ENCODE assay signal across 15 cellular contexts in genomic region chr3:100023150-100023549, GRCh38.
DNase-seq lines count a peak whose midpoint lies in the region; ATAC-seq and TF ChIP-seq lines count a peak whose summit lies in the region.
"Had no signal": no experiment of that assay in that cellular context is flagged by ENCODE, and none has a peak within 500 bp of the region (broad histone marks: within the 10 kb centered on the region; RNA-seq: fewer than 3 reads in every experiment).

No MANE protein-coding gene starts in this region.

- H3K36me3 Mint-ChIP-seq in mesothelial cell of epicardium, result no peaks in the 10 kb centered on the region

- no peaks in the 10 kb centered on the region for H3K27me3 Mint-ChIP-seq in mesothelial cell of epicardium (ENCODE audit: low read depth)

- H3K4me3 ChIP-seq in LNCaP clone FGC (ENCODE audit: low read depth, low read length), result no peak overlapping the region
- H3K4me3 ChIP-seq: cardiac muscle cell, GM12878, HAP-1, right atrium auricular region, testis had no signal

- POLR2A ChIA-PET in GM10248 (lab: Yijun Ruan, JAX), result no interaction called here

- H3K4me1 Mint-ChIP-seq in mesothelial cell of epicardium, result peaks cover 61% of the 10 kb centered on the region

- peak overlapping the region; percentile 76 for H3K27ac ChIP-seq in VCaP
- H3K27ac ChIP-seq: cardiac muscle cell, testis had no signal

- DNase-seq in DMS153 treated with DMSO at 0.1 percent for 48 hours (lab: John Stamatoyannopoulos, UW; ENCODE audit: unreplicated experiment), result peak; percentile 63
- DNase-seq in LNCaP clone FGC (ENCODE audit: low read depth), result peak; percentile 63
- DNase-seq in mesothelial cell of epicardium (ENCODE audit: low spot score in 2 of 2, unreplicated experiment in 2 of 2), result no peak
- no peak for DNase-seq in GM10248 (ENCODE audit: extremely low spot score)
- DNase-seq in DMS 273 (lab: John Stamatoyannopoulos, UW; ENCODE audit: unreplicated experiment), result no peak
- no peak for DNase-seq in erythroblast (lab: John Stamatoyannopoulos, UW)
- DNase-seq: activated T-cell treated with anti-CD3 and anti-CD28 coated beads, Interleukin-2, amount 50 U/mL, for 72 hours; testis had no signal

- no peak for ATAC-seq in HG03457 (IDR thresholded peaks at IDR 0.05; ENCODE audit: unreplicated experiment)
- ATAC-seq: activated CD4-positive, CD25-positive, alpha-beta regulatory T cell treated with anti-CD3 and anti-CD28 coated beads, Interleukin-2, amount 50 U/mL, for 24 hours; activated T-cell treated with anti-CD3 and anti-CD28 coated beads, Interleukin-2, amount 50 U/mL, for 72 hours; GM12878 had no signal

- no peaks in the 10 kb centered on the region for H3K9me3 Mint-ChIP-seq in mesothelial cell of epicardium
- H3K9me3 Mint-ChIP-seq: activated T-cell treated with anti-CD3 and anti-CD28 coated beads, Interleukin-2, amount 50 U/mL, for 72 hours had no signal

- H3K4me3 Mint-ChIP-seq in mesothelial cell of epicardium, result no peak overlapping the region
- H3K4me3 Mint-ChIP-seq: activated T-cell treated with anti-CD3 and anti-CD28 coated beads, Interleukin-2, amount 50 U/mL, for 72 hours had no signal

- peak overlapping the region; percentile 93 for H3K27ac Mint-ChIP-seq in mesothelial cell of epicardium
- H3K27ac Mint-ChIP-seq: activated T-cell treated with anti-CD3 and anti-CD28 coated beads, Interleukin-2, amount 50 U/mL, for 72 hours had no signal

- CTCF ChIA-PET in GM10248 (lab: Yijun Ruan, JAX), result no interaction called here

- no peak for TF ChIP-seq CTCF in LNCaP clone FGC (IDR thresholded peaks at IDR 0.05; ENCODE audit: control insufficient read depth, extremely low read depth, insufficient read depth)
- no peak for TF ChIP-seq CTCF in VCaP (conservative IDR thresholded peaks at IDR 0.05)
- no peak for TF ChIP-seq CTCF in mesothelial cell of epicardium (IDR thresholded peaks at IDR 0.05; ENCODE audit: unreplicated experiment)
- no peak for TF ChIP-seq CTCF in GM10248 (IDR thresholded peaks at IDR 0.05; ENCODE audit: control extremely low read depth, extremely low read depth, low read depth, missing control alignments)

- no peak for TF ChIP-seq POLR2A in erythroblast (IDR thresholded peaks at IDR 0.05; ENCODE audit: low read length)

Comparison
In these comparisons a context has a peak if more than half of its experiments do, and no peak if none do; other contexts are left out.
1. DNase-seq: peak in DMS153 treated with DMSO at 0.1 percent for 48 hours (single experiment) and LNCaP clone FGC (single experiment); none in mesothelial cell of epicardium (0 of 2), GM10248 (single experiment), DMS 273 (single experiment) and erythroblast (0 of 2).